In the genomic region with DNA sequence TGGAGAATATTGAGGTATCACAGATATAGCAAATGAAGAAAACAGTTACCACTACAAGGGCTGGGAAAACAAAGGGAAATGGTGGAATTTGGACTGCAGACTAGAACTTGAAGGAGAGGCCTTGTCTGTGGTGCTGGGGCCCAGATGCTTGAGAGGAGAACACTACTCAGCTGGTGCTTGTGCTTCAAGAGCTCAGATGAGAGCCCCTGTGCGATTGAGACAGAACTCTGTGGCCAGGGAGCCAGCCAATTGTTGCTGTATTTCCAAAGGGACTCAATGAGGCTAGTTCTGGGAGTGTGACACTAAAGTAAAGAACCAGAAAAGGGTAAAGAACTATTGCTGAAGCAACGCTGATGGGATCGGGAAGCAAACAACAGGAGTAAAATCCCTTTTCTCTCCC, we compare ENCODE assay signal across 1 cellular context.
TF ChIP-seq lines count a peak whose summit lies in the region.

No MANE protein-coding gene starts in this region.

TF ChIP-seq in IMR-90, 13 proteins besides CTCF, POLR2A, EP300 and RAD21 (continued from another document):
- TF ChIP-seq, protein P1, sequence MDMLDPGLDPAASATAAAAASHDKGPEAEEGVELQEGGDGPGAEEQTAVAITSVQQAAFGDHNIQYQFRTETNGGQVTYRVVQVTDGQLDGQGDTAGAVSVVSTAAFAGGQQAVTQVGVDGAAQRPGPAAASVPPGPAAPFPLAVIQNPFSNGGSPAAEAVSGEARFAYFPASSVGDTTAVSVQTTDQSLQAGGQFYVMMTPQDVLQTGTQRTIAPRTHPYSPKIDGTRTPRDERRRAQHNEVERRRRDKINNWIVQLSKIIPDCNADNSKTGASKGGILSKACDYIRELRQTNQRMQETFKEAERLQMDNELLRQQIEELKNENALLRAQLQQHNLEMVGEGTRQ (IDR thresholded peaks at IDR 0.05; ENCODE audit: low read depth, low read length): no peak
- no peak for TF ChIP-seq NFE2L2 (IDR thresholded peaks at IDR 0.05; ENCODE audit: low read depth, low read length)
- no peak for TF ChIP-seq SMC3 (IDR thresholded peaks at IDR 0.05; ENCODE audit: low read depth, low read length)
- TF ChIP-seq, protein P2, sequence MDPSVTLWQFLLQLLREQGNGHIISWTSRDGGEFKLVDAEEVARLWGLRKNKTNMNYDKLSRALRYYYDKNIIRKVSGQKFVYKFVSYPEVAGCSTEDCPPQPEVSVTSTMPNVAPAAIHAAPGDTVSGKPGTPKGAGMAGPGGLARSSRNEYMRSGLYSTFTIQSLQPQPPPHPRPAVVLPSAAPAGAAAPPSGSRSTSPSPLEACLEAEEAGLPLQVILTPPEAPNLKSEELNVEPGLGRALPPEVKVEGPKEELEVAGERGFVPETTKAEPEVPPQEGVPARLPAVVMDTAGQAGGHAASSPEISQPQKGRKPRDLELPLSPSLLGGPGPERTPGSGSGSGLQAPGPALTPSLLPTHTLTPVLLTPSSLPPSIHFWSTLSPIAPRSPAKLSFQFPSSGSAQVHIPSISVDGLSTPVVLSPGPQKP (IDR thresholded peaks at IDR 0.05; ENCODE audit: borderline replicate concordance, low read depth, low read length): no peak
- no peak for TF ChIP-seq MXI1 (IDR thresholded peaks at IDR 0.05; ENCODE audit: borderline replicate concordance, low read depth, low read length)
- TF ChIP-seq MAFK (IDR thresholded peaks at IDR 0.05; ENCODE audit: low read depth, low read length): no peak
- no peak for TF ChIP-seq CEBPB (IDR thresholded peaks at IDR 0.05; ENCODE audit: low read depth, low read length)
- no peak for TF ChIP-seq FOS (IDR thresholded peaks at IDR 0.05; ENCODE audit: low read depth, low read length)
